20 cellular contexts compared by ENCODE assay signal in genomic region chr10:51683031-51683830, GRCh38. TPM values are rescaled to one million over a fixed set of nuclear protein-coding genes. Genes with fewer than 3 reads are reported as not detected.
DNase-seq lines count a peak whose midpoint lies in the region; ATAC-seq, FAIRE-seq and TF ChIP-seq lines count a peak whose summit lies in the region.
"Had no signal": no experiment of that assay in that cellular context is flagged by ENCODE, and none has a peak within 500 bp of the region (broad histone marks: within the 10 kb centered on the region; RNA-seq: fewer than 3 reads in every experiment).

No MANE protein-coding gene starts in this region.

- DNase-seq in AG20443 (ENCODE audit: low spot score) = peak; percentile 44
- DNase-seq in LHCN-M2 (ENCODE audit: low read depth) = peak; percentile 41
- peak; percentile 55 for DNase-seq in choroid plexus epithelial cell (ENCODE audit: low read depth)
- DNase-seq in kidney = peak; percentile 71
- no peak for DNase-seq in effector CD8-positive, alpha-beta T cell (lab: John Stamatoyannopoulos, UW)
- no peak for DNase-seq in erythroblast (lab: John Stamatoyannopoulos, UW)
- DNase-seq in NCI-H2171 treated with DMSO at 0.1 percent for 48 hours (lab: John Stamatoyannopoulos, UW) = no peak
- DNase-seq: activated CD4-positive, alpha-beta T cell treated with anti-CD3 and anti-CD28 coated beads, Interleukin-2, amount 50 U/mL, for 48 hours; activated T-cell treated with anti-CD3 and anti-CD28 coated beads, Interleukin-2, amount 50 U/mL, for 1 hour; AML-193; Calu3; cerebellar nuclear complex; glutamatergic neuron; NCI-H1048; NCI-H774; sigmoid colon; stimulated activated CD4-positive, alpha-beta T cell treated with anti-CD3 and anti-CD28 coated beads, Interleukin-2, amount 100 ng/mL, for 48 hours had no signal

- H3K9ac ChIP-seq in kidney (ENCODE audit: low read length in 2 of 2) = no peak overlapping the region

- H3K4me3 ChIP-seq in choroid plexus epithelial cell (ENCODE audit: low read depth, low read length) (no peak overlapping the region), kidney (ENCODE audit: low read length in 2 of 2) (no peak overlapping the region)
- H3K4me3 ChIP-seq: sigmoid colon, suprapubic skin had no signal

- H3K9me3 ChIP-seq in kidney (ENCODE audit: control insufficient read depth in 1 of 2, low read length in 2 of 2) = no peaks in the 10 kb centered on the region
- H3K9me3 ChIP-seq: sigmoid colon, suprapubic skin had no signal

- no peak for TF ChIP-seq POLR2A in erythroblast (IDR thresholded peaks at IDR 0.05; ENCODE audit: low read length)

- no peaks in the 10 kb centered on the region for H3K4me1 ChIP-seq in kidney (ENCODE audit: control insufficient read depth in 1 of 2, insufficient read depth in 1 of 2, low read depth in 1 of 2, low read length in 2 of 2)
- H3K4me1 ChIP-seq: suprapubic skin had no signal

- intact Hi-C loops in kidney (cut with DNase I) = no loop called here

- ATAC-seq in GM21526 (IDR thresholded peaks at IDR 0.05; ENCODE audit: low FRiP score, unreplicated experiment) = no peak

- FAIRE-seq in kidney (lab: Jason Lieb, UNC) = no peak
- FAIRE-seq: endometrium had no signal

- H3K36me3 ChIP-seq in kidney (ENCODE audit: control insufficient read depth in 1 of 2, insufficient read depth in 2 of 2, low read length in 2 of 2) = no peaks in the 10 kb centered on the region
- H3K36me3 ChIP-seq: sigmoid colon, suprapubic skin had no signal

- no peak for TF ChIP-seq CTCF in choroid plexus epithelial cell (conservative IDR thresholded peaks at IDR 0.05; ENCODE audit: low read depth, low read length)
- TF ChIP-seq CTCF in kidney (IDR thresholded peaks at IDR 0.05; ENCODE audit: borderline replicate concordance, extremely low read depth, insufficient read depth) = no peak

- H3K27ac ChIP-seq in kidney (ENCODE audit: low read depth in 2 of 2, low read length in 2 of 2) = no peak overlapping the region
- H3K27ac ChIP-seq: sigmoid colon, suprapubic skin had no signal

RNA-seq across cellular contexts. Expression of gene CSTF2T, which starts 16.2 kb away (rescaled TPM):
- total RNA-seq in LHCN-M2 (2014; rRNA removed) = 24.0 and 24.9 TPM in 2 replicates
- polyA plus RNA-seq in LHCN-M2 (2012) = 10.4 TPM
- total RNA-seq in kidney = 24.9 TPM
- polyA plus RNA-seq in kidney (ENCODE audit: insufficient read depth, low read depth, low replicate concordance) = 11.2 TPM

Comparison
In these comparisons a context has a peak if more than half of its experiments do, and no peak if none do; other contexts are left out.
1. DNase-seq: peak in AG20443 (single experiment), LHCN-M2 (single experiment), choroid plexus epithelial cell (single experiment) and kidney (single experiment); none in effector CD8-positive, alpha-beta T cell (single experiment), erythroblast (0 of 2) and NCI-H2171 treated with DMSO at 0.1 percent for 48 hours (single experiment).